Comparison of ENCODE assay signal across 15 cellular contexts in the genomic region with DNA sequence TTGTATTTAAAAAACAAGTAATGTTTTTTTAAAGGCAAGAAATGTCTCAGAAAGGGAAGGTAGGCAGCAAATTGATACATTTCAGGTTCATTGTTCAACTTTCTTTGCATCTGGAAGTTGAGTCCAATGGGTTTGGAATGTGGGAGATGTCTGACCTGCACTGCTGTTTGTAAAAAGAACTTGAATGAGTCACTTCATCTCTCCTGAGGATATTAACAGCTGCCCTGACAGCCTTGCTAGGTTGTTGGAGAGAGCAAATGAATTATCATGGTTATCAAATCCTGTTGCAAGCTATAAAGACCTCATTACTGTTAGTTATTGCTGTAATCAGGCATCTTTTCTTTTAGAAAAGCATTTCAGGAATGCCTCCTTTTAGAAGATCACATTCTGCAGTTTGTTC. TPM values are rescaled to one million over a fixed set of nuclear protein-coding genes. Genes with fewer than 3 reads are reported as not detected.
"Had no signal": no experiment of that assay in that cellular context is flagged by ENCODE, and none has a peak within 500 bp of the region (broad histone marks: within the 10 kb centered on the region; RNA-seq: fewer than 3 reads in every experiment).

No MANE protein-coding gene starts in this region.

- H3K4me1 Mint-ChIP-seq: activated B cell treated with CpG ODN at 0.5 μM for 24 hours; activated CD4-positive, alpha-beta T cell treated with anti-CD3 and anti-CD28 coated beads, Interleukin-2, amount 10 ng/mL, durations not matched to agents 24 days and 14 days; activated naive CD4-positive, alpha-beta T cell treated with anti-CD3 and anti-CD28 coated beads, Interleukin-2, amount 10 ng/mL, durations not matched to agents 7 days and 5 days; activated T-helper 17 cell treated with anti-CD3 and anti-CD28 coated beads, Interleukin-2, amount 50 U/mL, for 72 hours; stimulated activated effector memory CD8-positive, alpha-beta T cell treated with anti-CD3 and anti-CD28 coated beads, Interleukin-12 subunit alpha, Interleukin-12 subunit beta, amount 100 ng/mL, for 72 hours; T-helper 17 cell had no signal

- H3K36me3 ChIP-seq: adrenal gland, heart left ventricle, tibial artery had no signal

- H3K4me3 Mint-ChIP-seq: activated B cell treated with CpG ODN at 0.5 μM for 24 hours; activated CD4-positive, alpha-beta T cell treated with anti-CD3 and anti-CD28 coated beads, Interleukin-2, amount 10 ng/mL, durations not matched to agents 24 days and 14 days; activated naive CD4-positive, alpha-beta T cell treated with anti-CD3 and anti-CD28 coated beads, Interleukin-2, amount 10 ng/mL, durations not matched to agents 7 days and 5 days; activated T-helper 17 cell treated with anti-CD3 and anti-CD28 coated beads, Interleukin-2, amount 50 U/mL, for 72 hours; neural crest cell; stimulated activated effector memory CD8-positive, alpha-beta T cell treated with anti-CD3 and anti-CD28 coated beads, Interleukin-12 subunit alpha, Interleukin-12 subunit beta, amount 100 ng/mL, for 72 hours; T-helper 17 cell had no signal

- DNase-seq: activated B cell treated with CpG ODN at 0.5 μM for 24 hours; activated CD4-positive, alpha-beta T cell treated with anti-CD3 and anti-CD28 coated beads, Interleukin-2, amount 10 ng/mL, durations not matched to agents 24 days and 14 days; activated CD8-positive, alpha-beta memory T cell treated with anti-CD3 and anti-CD28 coated beads for 24 hours; activated naive CD4-positive, alpha-beta T cell treated with anti-CD3 and anti-CD28 coated beads, Interleukin-2, amount 10 ng/mL, durations not matched to agents 7 days and 5 days; adrenal gland; body of pancreas; heart left ventricle; kidney; T-helper 17 cell; tibial artery had no signal

- H3K36me3 Mint-ChIP-seq: activated naive CD4-positive, alpha-beta T cell treated with anti-CD3 and anti-CD28 coated beads, Interleukin-2, amount 10 ng/mL, durations not matched to agents 7 days and 5 days; stimulated activated effector memory CD8-positive, alpha-beta T cell treated with anti-CD3 and anti-CD28 coated beads, Interleukin-12 subunit alpha, Interleukin-12 subunit beta, amount 100 ng/mL, for 72 hours had no signal

- H3K27ac ChIP-seq: adrenal gland, body of pancreas, heart left ventricle, skin epidermis, tibial artery had no signal

- H3K27me3 ChIP-seq: adrenal gland, body of pancreas, heart left ventricle, tibial artery had no signal

- H3K4me1 ChIP-seq: adrenal gland, body of pancreas, heart left ventricle, tibial artery had no signal

- H3K27ac Mint-ChIP-seq: activated B cell treated with CpG ODN at 0.5 μM for 24 hours; activated CD4-positive, alpha-beta T cell treated with anti-CD3 and anti-CD28 coated beads, Interleukin-2, amount 10 ng/mL, durations not matched to agents 24 days and 14 days; activated naive CD4-positive, alpha-beta T cell treated with anti-CD3 and anti-CD28 coated beads, Interleukin-2, amount 10 ng/mL, durations not matched to agents 7 days and 5 days; activated T-helper 17 cell treated with anti-CD3 and anti-CD28 coated beads, Interleukin-2, amount 50 U/mL, for 72 hours; stimulated activated effector memory CD8-positive, alpha-beta T cell treated with anti-CD3 and anti-CD28 coated beads, Interleukin-12 subunit alpha, Interleukin-12 subunit beta, amount 100 ng/mL, for 72 hours; T-helper 17 cell had no signal

- H3K27me3 Mint-ChIP-seq: activated CD4-positive, alpha-beta T cell treated with anti-CD3 and anti-CD28 coated beads, Interleukin-2, amount 10 ng/mL, durations not matched to agents 24 days and 14 days; activated naive CD4-positive, alpha-beta T cell treated with anti-CD3 and anti-CD28 coated beads, Interleukin-2, amount 10 ng/mL, durations not matched to agents 7 days and 5 days; activated T-helper 17 cell treated with anti-CD3 and anti-CD28 coated beads, Interleukin-2, amount 50 U/mL, for 72 hours; T-helper 17 cell had no signal

- H3K9me3 ChIP-seq: adrenal gland, body of pancreas, tibial artery had no signal

- ATAC-seq: activated T-helper 17 cell treated with anti-CD3 and anti-CD28 coated beads, Interleukin-2, amount 50 U/mL, for 72 hours; body of pancreas; esophagus mucosa; heart left ventricle; stimulated activated effector memory CD8-positive, alpha-beta T cell treated with anti-CD3 and anti-CD28 coated beads, Interleukin-12 subunit alpha, Interleukin-12 subunit beta, amount 100 ng/mL, for 72 hours; T-helper 17 cell had no signal

- H3K9me3 Mint-ChIP-seq: activated B cell treated with CpG ODN at 0.5 μM for 24 hours had no signal

- H3K4me3 ChIP-seq: adrenal gland, body of pancreas, heart left ventricle, skin epidermis, tibial artery had no signal

RNA-seq across cellular contexts. Expression of a gene that starts 23.0 kb away (rescaled TPM):
- total RNA-seq: activated B cell treated with CpG ODN at 0.5 μM for 24 hours; activated CD4-positive, alpha-beta T cell treated with anti-CD3 and anti-CD28 coated beads, Interleukin-2, amount 10 ng/mL, durations not matched to agents 24 days and 14 days; activated T-helper 17 cell treated with anti-CD3 and anti-CD28 coated beads, Interleukin-2, amount 50 U/mL, for 72 hours; T-helper 17 cell had no signal
